8 cellular contexts compared by ENCODE assay signal in the genomic region with DNA sequence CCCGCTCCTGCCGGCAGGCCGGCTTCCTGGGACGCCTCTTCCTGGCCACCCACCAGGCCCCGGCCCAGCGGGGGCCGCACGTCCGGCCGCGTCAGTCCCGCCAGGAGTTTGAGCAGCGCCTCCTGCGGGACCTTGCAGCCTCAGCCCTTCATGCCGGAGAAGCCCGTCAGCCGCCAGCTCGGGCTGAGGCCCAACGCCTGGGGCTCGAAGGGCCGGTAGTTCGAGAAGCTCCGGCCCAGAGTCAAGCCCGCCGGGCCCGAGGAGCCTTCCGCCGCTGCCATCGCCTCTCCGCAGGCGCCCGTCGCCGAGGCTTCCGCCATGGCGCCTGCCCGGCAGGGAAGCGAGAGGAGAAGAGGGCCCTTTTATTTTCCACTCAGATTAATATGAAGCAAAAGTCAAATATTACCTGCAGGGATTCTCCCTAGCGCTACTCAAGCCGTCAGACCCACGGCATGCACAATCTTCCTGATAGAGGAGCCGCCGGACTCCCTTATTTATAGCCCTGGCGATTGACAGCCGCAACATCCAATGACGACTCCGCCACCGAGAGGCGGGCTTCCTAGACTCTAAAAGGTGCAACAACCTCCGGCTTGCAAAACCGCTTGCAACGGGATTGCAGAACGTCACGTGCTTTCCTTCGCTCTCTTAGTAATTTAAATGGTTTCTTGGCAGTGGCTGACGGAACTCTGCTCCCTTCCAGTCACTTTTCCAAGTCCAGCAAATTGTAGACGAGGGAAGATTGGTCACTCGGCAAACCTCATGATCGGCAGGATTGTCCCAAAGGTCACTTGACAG. TPM values are rescaled to one million over a fixed set of nuclear protein-coding genes. Genes with fewer than 3 reads are reported as not detected.
DNase-seq lines count a peak whose midpoint lies in the region; ATAC-seq and TF ChIP-seq lines count a peak whose summit lies in the region.

A gene with protein sequence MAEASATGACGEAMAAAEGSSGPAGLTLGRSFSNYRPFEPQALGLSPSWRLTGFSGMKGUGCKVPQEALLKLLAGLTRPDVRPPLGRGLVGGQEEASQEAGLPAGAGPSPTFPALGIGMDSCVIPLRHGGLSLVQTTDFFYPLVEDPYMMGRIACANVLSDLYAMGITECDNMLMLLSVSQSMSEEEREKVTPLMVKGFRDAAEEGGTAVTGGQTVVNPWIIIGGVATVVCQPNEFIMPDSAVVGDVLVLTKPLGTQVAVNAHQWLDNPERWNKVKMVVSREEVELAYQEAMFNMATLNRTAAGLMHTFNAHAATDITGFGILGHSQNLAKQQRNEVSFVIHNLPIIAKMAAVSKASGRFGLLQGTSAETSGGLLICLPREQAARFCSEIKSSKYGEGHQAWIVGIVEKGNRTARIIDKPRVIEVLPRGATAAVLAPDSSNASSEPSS (minus strand): TSS at position 467 of the 795 bp plus-strand sequence. CDS start 147 bp downstream, at position 320.

- H3K27ac ChIP-seq in caudate nucleus (ENCODE audit: low read depth, low read length) = peak within 1 kb of the TSS; percentile 91

- H3K9me3 Mint-ChIP-seq in activated B cell treated with CpG ODN at 0.5 μM for 24 hours = no peaks in the 10 kb centered on the region

- H3K4me1 Mint-ChIP-seq in activated B cell treated with CpG ODN at 0.5 μM for 24 hours = peaks cover 45% of the 10 kb centered on the region

- ATAC-seq in GM18868 (IDR thresholded peaks at IDR 0.05; ENCODE audit: unreplicated experiment) = peak; percentile 95
- peak; percentile 79 for ATAC-seq in HG03108 (IDR thresholded peaks at IDR 0.05; ENCODE audit: unreplicated experiment)
- ATAC-seq in activated B cell treated with CpG ODN at 0.5 μM for 24 hours (ENCODE audit: low read depth) = peak; percentile 96

- POLR2A ChIA-PET in AG04449 (lab: Yijun Ruan, JAX) (interaction anchor here (0.8 to 1.6 kb wide), 5 partner anchors 11 to 89 kb away, joined by 3 to 5 read pairs (median 4); a partner anchor contains a TSS), activated B cell treated with CpG ODN at 0.5 μM for 24 hours (lab: Charles Lee) (interaction anchor here (0.7 to 8.9 kb wide), 17 partner anchors 11 to 213 kb away, joined by 3 to 186 read pairs (median 6); a partner anchor contains a TSS)

- intact Hi-C loops in activated B cell treated with CpG ODN at 0.5 μM for 24 hours (cut with micrococcal nuclease) = loop anchor here (1.0 kb wide), 3 partner anchors 15 to 82 kb away; a partner anchor contains a TSS

- CTCF ChIA-PET in AG04449 (lab: Yijun Ruan, JAX) (interaction anchor here (1.0 to 6.3 kb wide), 9 partner anchors 11 to 187 kb away, joined by 3 to 43 read pairs (median 3); a partner anchor contains a TSS), activated B cell treated with CpG ODN at 0.5 μM for 24 hours (lab: Charles Lee) (interaction anchor here (0.6 to 2.1 kb wide), 4 partner anchors 13 to 83 kb away, joined by 3 to 7 read pairs (median 4); a partner anchor contains a TSS)

- DNase-seq in AG04449 (ENCODE audit: low read depth, low spot score) = peak; percentile 87
- DNase-seq in NCI-H226 = peak; percentile 98
- DNase-seq in activated B cell treated with CpG ODN at 0.5 μM for 24 hours = peak; percentile 87
- DNase-seq in caudate nucleus (lab: John Stamatoyannopoulos, UW) = peak; percentile 31 to 98 (median 89)
- DNase-seq in iris pigment epithelial cell (ENCODE audit: low read depth) = peak; percentile 98
- DNase-seq in stimulated activated CD4-positive, alpha-beta T cell treated with anti-CD3 and anti-CD28 coated beads, Interleukin-12 subunit alpha, Interleukin-12 subunit beta, amount 100 ng/mL, for 24 hours (ENCODE audit: low read depth in 2 of 2) = peak; percentile 91 to 98

- H3K36me3 Mint-ChIP-seq in activated B cell treated with CpG ODN at 0.5 μM for 24 hours (ENCODE audit: low read depth) = peaks cover 27% of the 10 kb centered on the region

- H3K27me3 Mint-ChIP-seq in activated B cell treated with CpG ODN at 0.5 μM for 24 hours = no peaks in the 10 kb centered on the region

- peak within 1 kb of the TSS; percentile 96 for H3K27ac Mint-ChIP-seq in activated B cell treated with CpG ODN at 0.5 μM for 24 hours

- TF ChIP-seq CTCF in AG04449 (IDR thresholded peaks at IDR 0.05; ENCODE audit: insufficient read depth, low read length, missing control alignments) = peak; percentile 71
- TF ChIP-seq CTCF in activated B cell treated with CpG ODN at 0.5 μM for 24 hours (IDR thresholded peaks at IDR 0.05) = no peak

- peak within 1 kb of the TSS; percentile 85 for H3K4me3 ChIP-seq in AG04449 (ENCODE audit: low read depth, low read length)

- H3K4me3 Mint-ChIP-seq in activated B cell treated with CpG ODN at 0.5 μM for 24 hours = peak within 1 kb of the TSS; percentile 95

RNA-seq across cellular contexts. Expression of the gene that starts here (rescaled TPM):
- 79.1 and 80.0 TPM in 2 replicates for total RNA-seq in activated B cell treated with CpG ODN at 0.5 μM for 24 hours

Comparison
In these comparisons a context has a peak if more than half of its experiments do, and no peak if none do; other contexts are left out.
1. Peak in every context shown above with its lines: DNase-seq, ATAC-seq, H3K4me3 ChIP-seq and H3K27ac ChIP-seq.